ENCODE assay signal across 28 cellular contexts in the genomic region with DNA sequence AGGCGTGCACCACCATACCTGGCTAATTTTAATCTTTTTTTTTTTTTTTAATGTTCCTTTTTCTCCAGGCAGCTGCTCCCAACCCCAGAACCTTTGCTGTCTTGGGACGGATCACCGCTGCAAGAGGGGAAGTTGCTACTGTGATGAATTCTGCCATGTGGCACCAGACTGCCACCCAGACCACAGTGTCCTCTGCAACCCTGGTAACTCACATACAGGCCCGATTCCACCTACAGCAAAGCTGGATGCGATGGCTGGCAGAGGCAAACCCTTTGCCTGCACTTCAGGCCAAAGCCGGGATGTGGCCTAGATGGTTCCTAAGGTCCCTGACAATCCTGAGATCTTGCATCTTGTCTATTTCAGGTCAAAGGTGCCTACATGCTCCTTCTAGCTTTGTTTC. TPM values are rescaled to one million over a fixed set of nuclear protein-coding genes. Genes with fewer than 3 reads are reported as not detected.
DNase-seq lines count a peak whose midpoint lies in the region; ATAC-seq, FAIRE-seq and TF ChIP-seq lines count a peak whose summit lies in the region.
"Had no signal": no experiment of that assay in that cellular context is flagged by ENCODE, and none has a peak within 500 bp of the region (broad histone marks: within the 10 kb centered on the region; RNA-seq: fewer than 3 reads in every experiment).

No MANE protein-coding gene starts in this region.

- DNase-seq in activated CD8-positive, alpha-beta memory T cell treated with anti-CD3 and anti-CD28 coated beads, Interleukin-2, amount 10 ng/mL, durations not matched to agents 7 days and 5 days, result peak; percentile 38
- no peak for DNase-seq in activated CD8-positive, alpha-beta memory T cell treated with anti-CD3 and anti-CD28 coated beads, Interleukin-2, amount 50 U/mL, for 48 hours
- DNase-seq in GM12891 (ENCODE audit: insufficient read length, low spot score) (no peak), WTC11 (ENCODE audit: low spot score) (no peak), HepG2 (ENCODE audit: low spot score) (no peak), H54 (ENCODE audit: insufficient read length, low spot score) (no peak), esophagus squamous epithelium (lab: John Stamatoyannopoulos, UW) (no peak)
- DNase-seq in activated T-cell treated with anti-CD3 and anti-CD28 coated beads, Interleukin-2, amount 50 U/mL, for 4 hours, result no peak
- DNase-seq: DMS79 treated with DMSO at 0.1 percent for 48 hours, GF-D8, HFFc6, KG1, NCI-H1048, NCI-H1417, NCI-H1694 treated with DMSO at 0.1 percent for 48 hours, NCI-H2081, NCI-H2227 treated with DMSO at 0.1 percent for 48 hours, NCI-H510A, NCI-H69, RPMI8226, SHP77 had no signal

- no peaks in the 10 kb centered on the region for H4K20me1 ChIP-seq in HepG2 (ENCODE audit: insufficient read depth, low read length)

- POLR2A ChIA-PET in WTC11 (lab: Charles Lee) (no interaction called here), HepG2 (lab: Yijun Ruan, JAX) (no interaction called here)

- ATAC-seq in activated CD8-positive, alpha-beta memory T cell treated with anti-CD3 and anti-CD28 coated beads, Interleukin-2, amount 10 ng/mL, durations not matched to agents 7 days and 5 days, result no peak
- ATAC-seq in WTC11, result no peak
- no peak; the same call in 2 of the 3 replicates for ATAC-seq in HepG2
- ATAC-seq in activated T-cell treated with anti-CD3 and anti-CD28 coated beads, Interleukin-2, amount 50 U/mL, for 4 hours, result no peak

- H3K36me3 Mint-ChIP-seq in activated CD8-positive, alpha-beta memory T cell treated with anti-CD3 and anti-CD28 coated beads, Interleukin-2, amount 10 ng/mL, durations not matched to agents 7 days and 5 days, result peaks cover 3% of the 10 kb centered on the region
- H3K36me3 Mint-ChIP-seq in WTC11, result no peaks in the 10 kb centered on the region
- H3K36me3 Mint-ChIP-seq in activated T-cell treated with anti-CD3 and anti-CD28 coated beads, Interleukin-2, amount 50 U/mL, for 4 hours (ENCODE audit: insufficient read depth), result peaks cover 20% of the 10 kb centered on the region

- H3K9me3 ChIP-seq in HepG2 (ENCODE audit: low read length) (no peaks in the 10 kb centered on the region), esophagus squamous epithelium (no peaks in the 10 kb centered on the region)
- H3K9me3 ChIP-seq: HAP-1 had no signal

- H3K36me3 ChIP-seq in HepG2 (replicated peaks in 1 of 2; ENCODE audit: control insufficient read depth in 1 of 2, insufficient read depth in 2 of 2, low read length in 2 of 2) (no peaks in the 10 kb centered on the region), esophagus squamous epithelium (peaks cover 0 to 34% (median 8%) of the 10 kb centered on the region in 3 donors)

- TF ChIP-seq RAD21 in HepG2 (CRISPR knock-in tag; IDR thresholded peaks at IDR 0.05), result no peak

- no TSS peak for BruUV-seq in HepG2 (replicated peaks; lab: Mats Ljungman, UMichigan)

- intact Hi-C loops in HepG2 (cut with micrococcal nuclease; ENCODE audit: unreplicated experiment), result no loop called here
- intact Hi-C loops in esophagus squamous epithelium (cut with DNase I), result no loop called here

- H3K27me3 Mint-ChIP-seq in activated CD8-positive, alpha-beta memory T cell treated with anti-CD3 and anti-CD28 coated beads, Interleukin-2, amount 10 ng/mL, durations not matched to agents 7 days and 5 days, result no peaks in the 10 kb centered on the region
- H3K27me3 Mint-ChIP-seq in WTC11 (ENCODE audit: low read depth), result peaks cover 28% of the 10 kb centered on the region
- no peaks in the 10 kb centered on the region for H3K27me3 Mint-ChIP-seq in activated T-cell treated with anti-CD3 and anti-CD28 coated beads, Interleukin-2, amount 50 U/mL, for 4 hours (ENCODE audit: low read depth)
- H3K27me3 Mint-ChIP-seq: B cell; CD8-positive, alpha-beta memory T cell had no signal

- TF ChIP-seq CTCF in WTC11 (IDR thresholded peaks at IDR 0.05), result no peak
- TF ChIP-seq CTCF in HepG2 (CRISPR knock-in tag; IDR thresholded peaks at IDR 0.05), result no peak
- no peak for TF ChIP-seq CTCF in esophagus squamous epithelium (IDR thresholded peaks at IDR 0.05)

- no peak overlapping the region for H3K4me3 Mint-ChIP-seq in activated CD8-positive, alpha-beta memory T cell treated with anti-CD3 and anti-CD28 coated beads, Interleukin-2, amount 10 ng/mL, durations not matched to agents 7 days and 5 days
- no peak overlapping the region for H3K4me3 Mint-ChIP-seq in WTC11
- no peak overlapping the region for H3K4me3 Mint-ChIP-seq in activated T-cell treated with anti-CD3 and anti-CD28 coated beads, Interleukin-2, amount 50 U/mL, for 4 hours
- H3K4me3 Mint-ChIP-seq: B cell; CD8-positive, alpha-beta memory T cell; HFFc6 had no signal

- H3K4me3 ChIP-seq in HepG2 (replicated peaks in 1 of 3; ENCODE audit: insufficient read depth in 1 of 3, low read depth in 2 of 3, low read length in 3 of 3) (no peak overlapping the region), esophagus squamous epithelium (no peak overlapping the region)
- H3K4me3 ChIP-seq: HAP-1 had no signal

- H3K79me2 ChIP-seq in HepG2 (ENCODE audit: insufficient read depth, low read length), result no peaks in the 10 kb centered on the region

- no peak for TF ChIP-seq EP300 in HepG2 (IDR thresholded peaks at IDR 0.05; ENCODE audit: low read depth in 2 of 2, low read length in 2 of 2)
- TF ChIP-seq EP300 in HepG2 (CRISPR knock-in tag; IDR thresholded peaks at IDR 0.05; ENCODE audit: borderline replicate concordance), result no peak

- H3K4me1 Mint-ChIP-seq in activated CD8-positive, alpha-beta memory T cell treated with anti-CD3 and anti-CD28 coated beads, Interleukin-2, amount 10 ng/mL, durations not matched to agents 7 days and 5 days, result no peaks in the 10 kb centered on the region
- H3K4me1 Mint-ChIP-seq in WTC11, result peaks cover 24% of the 10 kb centered on the region
- H3K4me1 Mint-ChIP-seq in activated T-cell treated with anti-CD3 and anti-CD28 coated beads, Interleukin-2, amount 50 U/mL, for 4 hours (ENCODE audit: low read depth), result no peaks in the 10 kb centered on the region
- H3K4me1 Mint-ChIP-seq: B cell had no signal

- FAIRE-seq in GM12891 (lab: Jason Lieb, UNC) (peak; percentile 56), HepG2 (lab: Jason Lieb, UNC) (no peak), H54 (lab: Jason Lieb, UNC) (no peak)

- H3K4me1 ChIP-seq in HepG2 (ENCODE audit: insufficient read depth, low read length) (no peaks in the 10 kb centered on the region), esophagus squamous epithelium (no peaks in the 10 kb centered on the region)
- H3K4me1 ChIP-seq: HAP-1 had no signal

- no peaks in the 10 kb centered on the region for H3K9me3 Mint-ChIP-seq in activated CD8-positive, alpha-beta memory T cell treated with anti-CD3 and anti-CD28 coated beads, Interleukin-2, amount 10 ng/mL, durations not matched to agents 7 days and 5 days (ENCODE audit: low read depth)
- H3K9me3 Mint-ChIP-seq in WTC11, result peaks cover 18% of the 10 kb centered on the region
- H3K9me3 Mint-ChIP-seq in activated T-cell treated with anti-CD3 and anti-CD28 coated beads, Interleukin-2, amount 50 U/mL, for 4 hours, result no peaks in the 10 kb centered on the region
- H3K9me3 Mint-ChIP-seq: CD8-positive, alpha-beta memory T cell; HFFc6 had no signal

- 77% methylated on average over 6 of the region's 6 CpGs for WGBS in HepG2 (ENCODE audit: low lambda C conversion rate)
- 93 to 94% methylated on average over 2 of the region's 6 CpGs for WGBS in esophagus squamous epithelium, 2 donors

- H3K27me3 ChIP-seq in HepG2 (ENCODE audit: control insufficient read depth in 1 of 2, insufficient read depth in 2 of 2, low read length in 2 of 2) (no peaks in the 10 kb centered on the region), esophagus squamous epithelium (no peaks in the 10 kb centered on the region)

- H3K27ac ChIP-seq in HepG2 (ENCODE audit: extremely low read length, insufficient read depth, low read length) (no peak overlapping the region), esophagus squamous epithelium (no peak overlapping the region)
- H3K27ac ChIP-seq: 22Rv1, C4-2B had no signal

- no peak overlapping the region for H3K27ac Mint-ChIP-seq in activated CD8-positive, alpha-beta memory T cell treated with anti-CD3 and anti-CD28 coated beads, Interleukin-2, amount 10 ng/mL, durations not matched to agents 7 days and 5 days
- no peak overlapping the region for H3K27ac Mint-ChIP-seq in WTC11
- H3K27ac Mint-ChIP-seq: B cell, HFFc6 had no signal

- in situ Hi-C loops in HepG2 (cut with HindIII; ENCODE audit: extremely low pct_ligation_motif_present, low pct_unique_long_range_greater_than_20kb), result no loop called here

- H3K4me2 ChIP-seq in HepG2 (ENCODE audit: low read depth, low read length), result no peak overlapping the region

- H3K9ac ChIP-seq in HepG2 (ENCODE audit: insufficient read depth, low read depth, low read length), result no peak overlapping the region

- TF ChIP-seq POLR2A in GM12891 (IDR thresholded peaks at IDR 0.05; ENCODE audit: low read depth, low read length) (no peak), HepG2 (IDR thresholded peaks at IDR 0.05; ENCODE audit: insufficient read depth in 1 of 2, low read depth in 2 of 2, low read length in 2 of 2) (no peak), H54 (IDR thresholded peaks at IDR 0.05; ENCODE audit: low read depth, low read length) (no peak), esophagus squamous epithelium (IDR thresholded peaks at IDR 0.05) (no peak)

- CTCF ChIA-PET in activated CD8-positive, alpha-beta memory T cell treated with anti-CD3 and anti-CD28 coated beads, Interleukin-2, amount 10 ng/mL, durations not matched to agents 7 days and 5 days (lab: Charles Lee), result interaction anchor here (0.5 to 2.7 kb wide), 5 partner anchors 133 to 1389 kb away, joined by 3 to 6 read pairs (median 3); no protein-coding TSS in a partner anchor
- CTCF ChIA-PET in WTC11 (lab: Charles Lee), result interaction anchor here (0.7 to 1.5 kb wide), 3 partner anchors 12 to 151 kb away, joined by 3 to 4 read pairs (median 3); partner anchors contain the start of gene MUC20
- CTCF ChIA-PET in HepG2 (lab: Yijun Ruan, JAX; ENCODE audit: low intra/inter-chr PET ratio, low total read pairs), result no interaction called here

- H2AFZ ChIP-seq in HepG2 (ENCODE audit: low read length), result no peak overlapping the region

RNA-seq across cellular contexts. Expression of gene MUC20, which starts 12.7 kb away (rescaled TPM):
- 1 to 10 TPM in 1 of 2 experiments, under 1 TPM in 1; 0.85 to 1.9 TPM for total RNA-seq in activated CD8-positive, alpha-beta memory T cell treated with anti-CD3 and anti-CD28 coated beads, Interleukin-2, amount 10 ng/mL, durations not matched to agents 7 days and 5 days
- 0.72 TPM for polyA plus RNA-seq in GM12891 (2012; ENCODE audit: low read depth, missing spikeins)
- 0.34 to 0.77 TPM (median 0.57 TPM) in 3 replicates for total RNA-seq in WTC11 (2021)
- 0.24 TPM in 1 of 2 replicates, not detected in the other for total RNA-seq in HepG2 (2016; rRNA removed; fragmentation: Illumina TruSeq; extraction: Trizol)
- total RNA-seq in HepG2 (2016; cell fraction: cytosol; rRNA removed; fragmentation: Illumina TruSeq; extraction: Trizol; ENCODE audit: low read depth), result not detected in 2 replicates
- 0.09 TPM in 1 of 2 replicates, not detected in the other for total RNA-seq in HepG2 (2016; cell fraction: insoluble cytoplasmic fraction; rRNA removed; fragmentation: Illumina TruSeq; extraction: Trizol)
- total RNA-seq in HepG2 (2016; cell fraction: membrane; rRNA removed; fragmentation: Illumina TruSeq; extraction: Trizol), result not detected in 2 replicates
- total RNA-seq in HepG2 (2016; cell fraction: nucleus; rRNA removed; fragmentation: Illumina TruSeq; extraction: Trizol), result 0.34 TPM in 1 of 2 replicates, not detected in the other
- polyA plus RNA-seq in HepG2 (2011; rRNA removed), result 0.83 and 1.2 TPM in 2 replicates
- polyA plus RNA-seq in HepG2 (2011; cell fraction: cytosol; rRNA removed), result 0.35 and 0.39 TPM in 2 replicates
- polyA plus RNA-seq in HepG2 (2011; cell fraction: nucleus; rRNA removed), result 4.6 and 6.0 TPM in 2 replicates
- 1.5 and 1.9 TPM in 2 replicates for polyA plus RNA-seq in HepG2 (2012)
- 0.11 TPM in 1 of 2 replicates, not detected in the other for polyA plus RNA-seq in HepG2 (2016; cell fraction: cytosol; fragmentation: Illumina TruSeq; extraction: Trizol; ENCODE audit: low read depth)
- 0.23 TPM in 1 of 2 replicates, not detected in the other for polyA plus RNA-seq in HepG2 (2016; cell fraction: insoluble cytoplasmic fraction; fragmentation: Illumina TruSeq; extraction: Trizol; ENCODE audit: low read depth)
- 0.16 and 0.24 TPM in 2 replicates for polyA plus RNA-seq in HepG2 (2016; cell fraction: membrane; fragmentation: Illumina TruSeq; extraction: Trizol; ENCODE audit: low read depth)
- polyA plus RNA-seq in HepG2 (2016; cell fraction: nucleus; fragmentation: Illumina TruSeq; extraction: Trizol; ENCODE audit: insufficient read depth, low read depth), result 0.79 and 1.7 TPM in 2 replicates
- polyA minus RNA-seq in HepG2 (2011; rRNA and poly(A)+ RNA removed; ENCODE audit: low replicate concordance), result 0.23 and 0.48 TPM in 2 replicates
- polyA minus RNA-seq in HepG2 (2011; cell fraction: cytosol; rRNA and poly(A)+ RNA removed), result not detected in 2 replicates
- 1.2 TPM in 1 of 2 replicates, not detected in the other for polyA minus RNA-seq in HepG2 (2011; cell fraction: nucleus; rRNA and poly(A)+ RNA removed)
- under 1 TPM; 0.63 to 0.95 (median 0.63) TPM for total RNA-seq in activated T-cell treated with anti-CD3 and anti-CD28 coated beads, Interleukin-2, amount 50 U/mL, for 4 hours
- 10 to 100 TPM; 14.1 to 64.1 (median 25.7) TPM for total RNA-seq in esophagus squamous epithelium
- total RNA-seq: HT1080, SK-MEL-5 had no signal
- polyA plus RNA-seq: CD8-positive, alpha-beta memory T cell had no signal
